ENCODE assay signal across 8 cellular contexts in the genomic region with DNA sequence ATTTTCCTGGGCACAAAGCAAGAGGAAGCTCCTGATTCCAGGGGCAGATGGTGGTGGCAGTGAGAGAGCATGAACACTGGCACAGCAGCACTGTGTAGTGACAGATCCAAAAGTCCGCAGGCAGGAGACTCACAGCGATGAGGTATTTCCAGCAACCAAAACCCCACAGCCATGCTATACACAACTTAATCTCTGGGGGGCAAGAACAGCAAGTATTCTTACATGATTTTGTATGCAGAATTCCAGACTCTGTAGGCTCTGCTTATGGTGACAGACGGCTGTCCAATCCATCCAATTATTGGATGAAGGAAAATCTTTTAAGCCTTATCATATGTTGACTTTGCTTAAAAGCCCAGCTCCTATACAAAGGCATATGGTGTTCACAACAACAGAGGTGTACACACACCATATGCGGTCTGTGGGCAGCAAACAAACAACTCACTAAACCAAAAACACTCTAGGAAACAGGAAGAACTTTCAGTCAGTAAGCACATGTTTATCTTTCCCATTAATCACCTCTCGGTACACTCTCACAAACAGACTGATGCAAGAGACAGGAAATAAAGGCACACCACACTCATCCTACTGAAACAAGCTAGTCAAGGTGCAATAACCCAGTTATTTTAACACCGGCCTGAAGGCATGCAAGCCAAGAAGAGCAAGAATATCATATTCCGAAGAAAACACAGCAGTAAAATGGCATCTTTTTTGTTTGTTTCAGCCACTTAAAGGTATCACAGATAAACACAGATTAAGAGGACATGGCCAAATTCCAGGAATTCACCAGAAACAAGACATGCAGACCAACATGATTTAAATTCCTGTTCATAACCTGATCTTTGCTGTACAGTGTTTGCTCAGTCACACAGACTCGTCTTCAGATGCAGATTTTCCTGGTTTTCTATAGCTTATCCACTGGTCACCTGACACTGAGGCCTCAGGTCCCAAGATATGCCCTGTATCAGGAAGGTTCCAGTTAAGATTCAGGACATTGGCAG. TPM values are rescaled to one million over a fixed set of nuclear protein-coding genes. Genes with fewer than 3 reads are reported as not detected.
DNase-seq lines count a peak whose midpoint lies in the region; TF ChIP-seq lines count a peak whose summit lies in the region.

No MANE protein-coding gene starts in this region.

- H3K27me3 Mint-ChIP-seq in activated T-helper 2 cell treated with anti-CD3 and anti-CD28 coated beads, Interferon-gamma antibody, Interleukin-2, Interleukin-4, amounts not matched to agents 10 μg/mL and 5 μg/mL and 100 μg/mL, durations not matched to agents 14 hours and 24 hours and 36 hours (ENCODE audit: low read depth) = no peaks in the 10 kb centered on the region

- DNase-seq in NCI-H1436 (lab: John Stamatoyannopoulos, UW) (peak; percentile 32), NCI-H1436 treated with DMSO at 0.1 percent for 48 hours (lab: John Stamatoyannopoulos, UW) (no peak), HFF-Myc (ENCODE audit: extremely low read depth, low read depth) (peak; percentile 46), NCI-H446 treated with DMSO at 0.1 percent for 48 hours (lab: John Stamatoyannopoulos, UW) (peak; percentile 64), islet precursor cell (peak; percentile 76), GM10266 (ENCODE audit: extremely low spot score) (no peak), amniotic stem cell (lab: John Stamatoyannopoulos, UW) (no peak)
- DNase-seq in activated T-helper 2 cell treated with anti-CD3 and anti-CD28 coated beads, Interferon-gamma antibody, Interleukin-2, Interleukin-4, amounts not matched to agents 10 μg/mL and 5 μg/mL and 100 μg/mL, durations not matched to agents 14 hours and 24 hours and 36 hours (ENCODE audit: low spot score) = peak; percentile 39

- peak overlapping the region; percentile 67 for H3K4me3 Mint-ChIP-seq in activated T-helper 2 cell treated with anti-CD3 and anti-CD28 coated beads, Interferon-gamma antibody, Interleukin-2, Interleukin-4, amounts not matched to agents 10 μg/mL and 5 μg/mL and 100 μg/mL, durations not matched to agents 14 hours and 24 hours and 36 hours (ENCODE audit: low read depth)

- H3K36me3 Mint-ChIP-seq in activated T-helper 2 cell treated with anti-CD3 and anti-CD28 coated beads, Interferon-gamma antibody, Interleukin-2, Interleukin-4, amounts not matched to agents 10 μg/mL and 5 μg/mL and 100 μg/mL, durations not matched to agents 14 hours and 24 hours and 36 hours (ENCODE audit: low read depth) = peaks cover 56% of the 10 kb centered on the region

- H3K27ac Mint-ChIP-seq in activated T-helper 2 cell treated with anti-CD3 and anti-CD28 coated beads, Interferon-gamma antibody, Interleukin-2, Interleukin-4, amounts not matched to agents 10 μg/mL and 5 μg/mL and 100 μg/mL, durations not matched to agents 14 hours and 24 hours and 36 hours = peak overlapping the region; percentile 89

- peaks cover 46% of the 10 kb centered on the region for H3K4me1 Mint-ChIP-seq in activated T-helper 2 cell treated with anti-CD3 and anti-CD28 coated beads, Interferon-gamma antibody, Interleukin-2, Interleukin-4, amounts not matched to agents 10 μg/mL and 5 μg/mL and 100 μg/mL, durations not matched to agents 14 hours and 24 hours and 36 hours (ENCODE audit: low read depth)

- intact Hi-C loops in activated T-helper 2 cell treated with anti-CD3 and anti-CD28 coated beads, Interferon-gamma antibody, Interleukin-2, Interleukin-4, amounts not matched to agents 10 μg/mL and 5 μg/mL and 100 μg/mL, durations not matched to agents 14 hours and 24 hours and 36 hours (cut with micrococcal nuclease) = loop anchor here (1.0 to 10.0 kb wide), 5 partner anchors 21 to 303 kb away; partner anchors contain the start of genes ERN1 and ICAM2

- no peak overlapping the region for H3K4me3 ChIP-seq in HFF-Myc (replicated peaks; ENCODE audit: low read depth, low read length)

- TF ChIP-seq CTCF in HFF-Myc (IDR thresholded peaks at IDR 0.05; ENCODE audit: low read depth, low read length, missing control alignments) (no peak), GM10266 (IDR thresholded peaks at IDR 0.05; ENCODE audit: control insufficient read depth, insufficient read depth, low read depth, missing control alignments) (no peak)

- H3K9me3 Mint-ChIP-seq in activated T-helper 2 cell treated with anti-CD3 and anti-CD28 coated beads, Interferon-gamma antibody, Interleukin-2, Interleukin-4, amounts not matched to agents 10 μg/mL and 5 μg/mL and 100 μg/mL, durations not matched to agents 14 hours and 24 hours and 36 hours = no peaks in the 10 kb centered on the region

RNA-seq across cellular contexts. Expression of gene ERN1, which starts 47.8 kb away (rescaled TPM):
- total RNA-seq in activated T-helper 2 cell treated with anti-CD3 and anti-CD28 coated beads, Interferon-gamma antibody, Interleukin-2, Interleukin-4, amounts not matched to agents 10 μg/mL and 5 μg/mL and 100 μg/mL, durations not matched to agents 14 hours and 24 hours and 36 hours = 91.0 and 93.4 TPM in 2 replicates

Comparison
In these comparisons a context has a peak if more than half of its experiments do, and no peak if none do; other contexts are left out.
1. DNase-seq: peak in NCI-H1436 (single experiment), HFF-Myc (single experiment), NCI-H446 treated with DMSO at 0.1 percent for 48 hours (single experiment), activated T-helper 2 cell treated with anti-CD3 and anti-CD28 coated beads, Interferon-gamma antibody, Interleukin-2, Interleukin-4, amounts not matched to agents 10 μg/mL and 5 μg/mL and 100 μg/mL, durations not matched to agents 14 hours and 24 hours and 36 hours (single experiment) and islet precursor cell (single experiment); none in NCI-H1436 treated with DMSO at 0.1 percent for 48 hours (single experiment), GM10266 (single experiment) and amniotic stem cell (single experiment).